8 cellular contexts compared by ENCODE assay signal in the genomic region with DNA sequence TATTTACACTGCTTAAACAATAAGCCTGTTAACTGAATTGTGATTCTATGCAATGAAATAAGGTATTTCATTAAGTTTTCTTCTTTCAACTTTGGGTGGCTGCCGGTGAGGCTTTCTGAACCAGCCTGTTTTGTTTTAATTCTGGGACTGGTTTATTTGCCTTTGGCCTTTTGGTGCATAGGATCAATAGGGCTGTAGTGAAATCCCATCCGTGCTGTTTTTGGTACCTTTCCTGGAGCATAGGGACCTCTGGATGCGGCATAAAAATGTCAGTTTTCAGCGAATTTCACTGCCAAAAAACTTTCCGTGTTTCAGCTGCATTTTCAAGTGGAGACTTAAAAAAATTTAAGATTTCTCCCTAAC.
A peak's percentile ranks its signal among the peaks of the same experiment; 100 is the strongest.
DNase-seq lines count a peak whose midpoint lies in the region; ATAC-seq and TF ChIP-seq lines count a peak whose summit lies in the region.

No MANE protein-coding gene starts in this region.

- ATAC-seq in RWPE2 (ENCODE audit: low read depth) = no peak; the same call in 2 of the 3 replicates

- DNase-seq in GM12865 (ENCODE audit: low read depth) (no peak), RWPE2 (ENCODE audit: low spot score) (no peak), fibroblast of mammary gland (ENCODE audit: low read depth) (peak; percentile 5), retinal pigment epithelial cell (ENCODE audit: low read depth) (no peak), NCI-H2029 (lab: John Stamatoyannopoulos, UW) (no peak), GDM1 (lab: John Stamatoyannopoulos, UW) (no peak), RPMI8226 (no peak)
- no peak for DNase-seq in stimulated activated naive CD4-positive, alpha-beta T cell (lab: John Stamatoyannopoulos, UW)

- TF ChIP-seq CTCF in GM12865 (IDR thresholded peaks at IDR 0.05; ENCODE audit: insufficient read depth, low read depth, low read length, missing control alignments) (no peak), RWPE2 (IDR thresholded peaks at IDR 0.05; ENCODE audit: poor library complexity, severe bottlenecking) (no peak), fibroblast of mammary gland (conservative IDR thresholded peaks at IDR 0.05; ENCODE audit: control insufficient read depth, insufficient read depth, low read depth, low read length) (no peak), retinal pigment epithelial cell (conservative IDR thresholded peaks at IDR 0.05; ENCODE audit: low read depth, low read length) (no peak)

- H3K4me3 ChIP-seq in GM12865 (ENCODE audit: low read depth, low read length) (peak overlapping the region; percentile 62), RWPE2 (ENCODE audit: severe bottlenecking) (peak overlapping the region; percentile 47), fibroblast of mammary gland (ENCODE audit: control insufficient read depth, low read depth, low read length) (peak overlapping the region; percentile 83), retinal pigment epithelial cell (ENCODE audit: low read length) (peak overlapping the region; percentile 82)

- H3K9me3 ChIP-seq in RWPE2 (ENCODE audit: severe bottlenecking) = no peaks in the 10 kb centered on the region

- no peaks in the 10 kb centered on the region for H3K27me3 ChIP-seq in RWPE2 (ENCODE audit: insufficient read depth, poor library complexity, severe bottlenecking)

- no peaks in the 10 kb centered on the region for H3K36me3 ChIP-seq in RWPE2 (ENCODE audit: low read depth)

- peaks cover 13% of the 10 kb centered on the region for H3K4me1 ChIP-seq in RWPE2 (ENCODE audit: insufficient read depth, poor library complexity, severe bottlenecking)

- H3K27ac ChIP-seq in RWPE2 (ENCODE audit: poor library complexity, severe bottlenecking) = peak overlapping the region; percentile 61
